9 cellular contexts compared by ENCODE assay signal in the genomic region with DNA sequence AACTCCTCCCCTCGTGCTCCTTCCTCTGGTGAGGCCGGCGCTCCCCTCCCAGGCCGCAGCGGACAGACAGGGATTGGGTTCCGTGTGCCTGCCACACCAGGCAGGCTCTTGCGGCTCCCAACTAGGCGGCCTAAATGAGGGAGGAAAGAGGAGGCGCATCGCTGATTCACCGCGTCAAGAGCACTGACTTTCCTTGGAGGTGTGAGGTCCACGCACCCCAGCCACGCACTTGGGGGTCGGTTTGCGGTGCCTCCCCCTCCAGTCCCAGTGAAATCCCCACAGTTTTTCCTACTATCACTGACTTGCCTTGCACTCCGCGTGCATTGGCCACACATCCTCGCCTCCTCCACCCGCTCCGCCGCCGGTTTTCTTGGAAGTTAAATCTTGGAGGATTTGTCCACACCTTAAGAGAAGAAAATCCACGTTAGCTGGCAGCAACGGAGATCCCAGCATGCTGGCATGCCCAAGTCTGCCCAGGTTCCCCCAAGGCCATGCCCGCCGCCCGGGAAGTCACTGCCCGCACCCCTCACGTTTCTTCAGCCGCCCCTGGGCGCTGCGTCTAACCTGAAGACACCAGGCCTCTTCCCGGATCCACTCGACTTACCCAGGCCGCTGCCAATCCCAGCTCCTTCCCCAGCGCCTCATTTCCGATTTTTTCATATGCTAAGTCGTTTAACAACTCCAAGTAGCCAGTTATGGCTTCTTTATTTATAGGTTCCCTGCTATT. TPM values are rescaled to one million over a fixed set of nuclear protein-coding genes. Genes with fewer than 3 reads are reported as not detected.
DNase-seq lines count a peak whose midpoint lies in the region; ATAC-seq, FAIRE-seq and TF ChIP-seq lines count a peak whose summit lies in the region.
"Had no signal": no experiment of that assay in that cellular context is flagged by ENCODE, and none has a peak within 500 bp of the region (broad histone marks: within the 10 kb centered on the region; RNA-seq: fewer than 3 reads in every experiment).

No MANE protein-coding gene starts in this region.

- no peak overlapping the region for H3K18ac ChIP-seq in mesendoderm (ENCODE audit: low read length)

- H4K20me1 ChIP-seq in GM23338 (replicated peaks; ENCODE audit: insufficient read depth), result no peaks in the 10 kb centered on the region

- TF ChIP-seq RAD21 in A549 (conservative IDR thresholded peaks at IDR 0.05 in 1 of 2, IDR thresholded peaks at IDR 0.05 in 1 of 2), result no peak

- intact Hi-C loops in right lobe of liver (cut with DNase I), result loop anchor here in 1 of 2 donors (10.0 kb wide), 1 partner anchor 114 kb away; no protein-coding TSS in a partner anchor

- peaks cover 63% of the 10 kb centered on the region for H3K27me3 Mint-ChIP-seq in GM23338 (ENCODE audit: insufficient read depth, low read depth, poor library complexity)
- peaks cover 79% of the 10 kb centered on the region for H3K27me3 Mint-ChIP-seq in activated naive CD8-positive, alpha-beta T cell treated with anti-CD3 and anti-CD28 coated beads for 36 hours

- H3K27ac Mint-ChIP-seq in GM23338, result peak overlapping the region; percentile 93
- no peak overlapping the region for H3K27ac Mint-ChIP-seq in activated naive CD8-positive, alpha-beta T cell treated with anti-CD3 and anti-CD28 coated beads for 36 hours

- no peaks in the 10 kb centered on the region for H3K9me3 ChIP-seq in A549
- no peaks in the 10 kb centered on the region for H3K9me3 ChIP-seq in right lobe of liver
- H3K9me3 ChIP-seq: left lung had no signal

- no peak overlapping the region for H3K23ac ChIP-seq in mesendoderm (ENCODE audit: low read length)

- H2BK120ac ChIP-seq in mesendoderm (ENCODE audit: low read depth, low read length), result no peak overlapping the region

- 95% methylated on average over 38 of the region's 39 CpGs for WGBS in A549 (ENCODE audit: missing lambda C conversion rate)
- no CpG with 5 or more reads among the region's 39 CpGs for WGBS in mesendoderm (ENCODE audit: extremely low coverage, insufficient coverage, low lambda C conversion rate)
- 12% methylated on average over 20 of the region's 39 CpGs for WGBS in right lobe of liver (ENCODE audit: insufficient coverage, low coverage, low lambda C conversion rate, missing lambda C conversion rate)

- H3K9me3 Mint-ChIP-seq in GM23338, result peaks cover 4% of the 10 kb centered on the region; the same call in 2 of the 3 replicates
- peaks cover 14% of the 10 kb centered on the region for H3K9me3 Mint-ChIP-seq in activated naive CD8-positive, alpha-beta T cell treated with anti-CD3 and anti-CD28 coated beads for 36 hours

- FAIRE-seq in A549 (lab: Jason Lieb, UNC), result no peak

- peaks cover 30% of the 10 kb centered on the region for H3K4me1 Mint-ChIP-seq in GM23338
- peaks cover 35% of the 10 kb centered on the region for H3K4me1 Mint-ChIP-seq in activated naive CD8-positive, alpha-beta T cell treated with anti-CD3 and anti-CD28 coated beads for 36 hours

- H3K4me2 ChIP-seq in A549, result peak overlapping the region; percentile 97; the same call in 1 of the 3 replicates
- peak overlapping the region; percentile 80 for H3K4me2 ChIP-seq in GM23338
- no peak overlapping the region for H3K4me2 ChIP-seq in mesendoderm (ENCODE audit: low read length)

- H3K27ac ChIP-seq in A549 (no peak overlapping the region), GM23338 (ENCODE audit: low read depth) (peak overlapping the region; percentile 92), mesendoderm (ENCODE audit: low read depth, low read length) (no peak overlapping the region), right lobe of liver (no peak overlapping the region)
- H3K27ac ChIP-seq: left lung had no signal

- H3K9ac ChIP-seq in mesendoderm (ENCODE audit: low read length), result no peak overlapping the region

- H3K79me2 ChIP-seq in GM23338 (replicated peaks; ENCODE audit: insufficient read depth) (peaks cover 27% of the 10 kb centered on the region), mesendoderm (ENCODE audit: control insufficient read depth, insufficient read depth, low read length) (no peaks in the 10 kb centered on the region)

- H3K4me3 ChIP-seq in A549 (no peak overlapping the region), GM23338 (peak overlapping the region; percentile 61), mesendoderm (ENCODE audit: low read length) (no peak overlapping the region), right lobe of liver (no peak overlapping the region)

- CTCF ChIA-PET in A549 (lab: Yijun Ruan, JAX), result interaction anchor here (1.0 kb wide), 1 partner anchor 120 kb away, joined by 3 read pairs; no protein-coding TSS in a partner anchor

- TF ChIP-seq POLR2A in A549 (IDR thresholded peaks at IDR 0.05; ENCODE audit: low read length) (no peak), right lobe of liver (IDR thresholded peaks at IDR 0.05) (no peak)

- peaks cover 12% of the 10 kb centered on the region; the same call in 1 of the 2 replicates for H3F3A ChIP-seq in GM23338 (replicated peaks; ENCODE audit: low read depth)

- TF ChIP-seq CTCF in A549 (IDR thresholded peaks at IDR 0.05), result no peak
- TF ChIP-seq CTCF in GM23338 (conservative IDR thresholded peaks at IDR 0.05; ENCODE audit: low read depth in 2 of 2), result no peak
- TF ChIP-seq CTCF in right lobe of liver (IDR thresholded peaks at IDR 0.05), result no peak

- no peak overlapping the region for H4K5ac ChIP-seq in mesendoderm (ENCODE audit: low read length)

- H4K8ac ChIP-seq in mesendoderm (ENCODE audit: low read depth, low read length), result no peak overlapping the region

- peak overlapping the region; percentile 10 for H3K56ac ChIP-seq in mesendoderm (ENCODE audit: low read length)

- peaks cover 33% of the 10 kb centered on the region for H3K36me3 Mint-ChIP-seq in GM23338 (ENCODE audit: low read depth)
- H3K36me3 Mint-ChIP-seq in activated naive CD8-positive, alpha-beta T cell treated with anti-CD3 and anti-CD28 coated beads for 36 hours, result peaks cover 16% of the 10 kb centered on the region

- H2BK5ac ChIP-seq in mesendoderm (ENCODE audit: low read length), result no peak overlapping the region

- H3K36me3 ChIP-seq in GM23338 (ENCODE audit: insufficient read depth), result no peaks in the 10 kb centered on the region
- H3K36me3 ChIP-seq in mesendoderm (ENCODE audit: control insufficient read depth, insufficient read depth, low read length), result no peaks in the 10 kb centered on the region
- H3K36me3 ChIP-seq in right lobe of liver, result no peaks in the 10 kb centered on the region
- H3K36me3 ChIP-seq: left lung had no signal

- no peak for TF ChIP-seq EP300 in A549 (IDR thresholded peaks at IDR 0.05)

- POLR2A ChIA-PET in A549 (lab: Yijun Ruan, JAX), result no interaction called here

- H3K27me3 ChIP-seq in GM23338 (ENCODE audit: insufficient read depth), result peaks cover 55% of the 10 kb centered on the region
- peaks cover 55% of the 10 kb centered on the region for H3K27me3 ChIP-seq in mesendoderm (ENCODE audit: insufficient read depth, low read length, poor library complexity)
- H3K27me3 ChIP-seq in right lobe of liver, result peaks cover 32 to 85% of the 10 kb centered on the region in 2 donors

- no peak overlapping the region for H3K4ac ChIP-seq in mesendoderm (ENCODE audit: low read depth, low read length)

- H2AFZ ChIP-seq in GM23338, result no peak overlapping the region

- H3K79me1 ChIP-seq in mesendoderm (ENCODE audit: low read length), result no peaks in the 10 kb centered on the region

- H2AK5ac ChIP-seq in mesendoderm (ENCODE audit: low read length), result no peak overlapping the region

- ATAC-seq in A549 (no peak), GM23338 (peak; percentile 1; the same call in 2 of the 3 replicates), GM19023 (IDR thresholded peaks at IDR 0.05; ENCODE audit: unreplicated experiment) (no peak), right lobe of liver (no peak), GM19455 (IDR thresholded peaks at IDR 0.05; ENCODE audit: unreplicated experiment) (no peak)

- no peaks in the 10 kb centered on the region for H3K9me2 ChIP-seq in GM23338 (ENCODE audit: insufficient read depth)

- no peak overlapping the region for H2BK15ac ChIP-seq in mesendoderm (replicated peaks; ENCODE audit: low read depth)

- peak overlapping the region; percentile 94 for H3K4me3 Mint-ChIP-seq in GM23338
- H3K4me3 Mint-ChIP-seq in activated naive CD8-positive, alpha-beta T cell treated with anti-CD3 and anti-CD28 coated beads for 36 hours, result peak overlapping the region; percentile 54

- H3K4me1 ChIP-seq in A549 (peaks cover 4% of the 10 kb centered on the region; the same call in 1 of the 3 replicates), GM23338 (ENCODE audit: insufficient read depth) (peaks cover 36% of the 10 kb centered on the region), mesendoderm (ENCODE audit: control insufficient read depth, low read depth, low read length) (peaks cover 2% of the 10 kb centered on the region), right lobe of liver (peaks cover 0 to 25% (median 2%) of the 10 kb centered on the region in 4 donors)

- DNase-seq in A549 (ENCODE audit: low read depth in 1 of 2, low spot score in 1 of 2) (no peak), GM23338 (ENCODE audit: low spot score) (peak; percentile 69), mesendoderm (peak; percentile 54), iPS-NIHi11 (ENCODE audit: low spot score) (no peak), right lobe of liver (no peak)
- no peak for DNase-seq in activated naive CD8-positive, alpha-beta T cell treated with anti-CD3 and anti-CD28 coated beads for 36 hours
- DNase-seq: left lung had no signal

RNA-seq across cellular contexts. Expression of gene FOXD3, which starts 1.1 kb away (rescaled TPM):
- polyA plus RNA-seq in A549 (2011; rRNA removed) (0.09 and 0.19 TPM in 2 replicates), A549 (2017; fragmentation: RNase III; extraction: RNeasy Plus Mini Kit Qiagen cat#74134 plus additional on column Dnase treatment) (0.22 to 0.34 TPM (median 0.30 TPM) in 3 replicates), GM23338 (2016; fragmentation: Nextera tagmentation; extraction: Ambion mirVana) (13.8 and 14.3 TPM in 2 replicates)
- 0.21 and 0.60 TPM in 2 replicates for polyA plus RNA-seq in A549 (2012; cell fraction: cytosol; rRNA removed)
- 0.53 and 0.74 TPM in 2 replicates for polyA plus RNA-seq in A549 (2012; cell fraction: nucleus; rRNA removed)
- polyA minus RNA-seq in A549 (2011; rRNA and poly(A)+ RNA removed), result 0.15 and 0.29 TPM in 2 replicates
- 41.3 and 49.0 TPM in 2 replicates for total RNA-seq in GM23338 (2014; rRNA removed; shearing (Covaris generic))
- total RNA-seq in activated naive CD8-positive, alpha-beta T cell treated with anti-CD3 and anti-CD28 coated beads for 36 hours, result not detected
- 2.7 TPM for polyA plus RNA-seq in mesendoderm (2013, experiment 1 of 2)
- polyA plus RNA-seq in mesendoderm (2013, experiment 2 of 2), result 3.4 TPM
- total RNA-seq in right lobe of liver, result under 1 TPM in 1 of 6 experiments, not detected in 5; 0.12 TPM
- total RNA-seq: left lung had no signal

RNA-seq across cellular contexts. Expression of gene ALG6, which starts 46.2 kb away (rescaled TPM):
- polyA plus RNA-seq in A549 (2011; rRNA removed) (14.2 and 19.6 TPM in 2 replicates), A549 (2017; fragmentation: RNase III; extraction: RNeasy Plus Mini Kit Qiagen cat#74134 plus additional on column Dnase treatment) (8.3 to 8.5 TPM (median 8.3 TPM) in 3 replicates), GM23338 (2016; fragmentation: Nextera tagmentation; extraction: Ambion mirVana) (19.7 and 24.1 TPM in 2 replicates)
- 3.3 and 3.4 TPM in 2 replicates for polyA plus RNA-seq in A549 (2012; cell fraction: cytosol; rRNA removed)
- polyA plus RNA-seq in A549 (2012; cell fraction: nucleus; rRNA removed), result 3.8 and 7.2 TPM in 2 replicates
- polyA minus RNA-seq in A549 (2011; rRNA and poly(A)+ RNA removed), result 4.2 and 6.0 TPM in 2 replicates
- total RNA-seq in GM23338 (2014; rRNA removed; shearing (Covaris generic)), result 34.6 and 42.1 TPM in 2 replicates
- total RNA-seq in activated naive CD8-positive, alpha-beta T cell treated with anti-CD3 and anti-CD28 coated beads for 36 hours, result 10 to 100 TPM; 17.4 to 17.8 TPM
- 11.1 TPM for polyA plus RNA-seq in mesendoderm (2013, experiment 1 of 2)
- polyA plus RNA-seq in mesendoderm (2013, experiment 2 of 2), result 10.5 TPM
- 1 to 10 TPM; 5.5 to 7.7 (median 6.1) TPM for total RNA-seq in right lobe of liver

Comparison
In these comparisons a context has a peak if more than half of its experiments do, and no peak if none do; other contexts are left out.
1. DNase-seq: peak in GM23338 (single experiment) and mesendoderm (single experiment); none in A549 (0 of 2), activated naive CD8-positive, alpha-beta T cell treated with anti-CD3 and anti-CD28 coated beads for 36 hours (single experiment), iPS-NIHi11 (single experiment) and right lobe of liver (0 of 3).
2. RNA of gene FOXD3, which starts 1.1 kb away (total RNA-seq): 41.3 to 49.0 TPM in GM23338; not detected in activated naive CD8-positive, alpha-beta T cell treated with anti-CD3 and anti-CD28 coated beads for 36 hours and 0.12 TPM in right lobe of liver; every median in the first group is over 10 times any median in the second.